ENCODE assay signal across 21 cellular contexts in genomic region chr6:39430446-39430845, GRCh38.
DNase-seq lines count a peak whose midpoint lies in the region; ATAC-seq and TF ChIP-seq lines count a peak whose summit lies in the region.
"Had no signal": no experiment of that assay in that cellular context is flagged by ENCODE, and none has a peak within 500 bp of the region (broad histone marks: within the 10 kb centered on the region; RNA-seq: fewer than 3 reads in every experiment).

No MANE protein-coding gene starts in this region.

- ATAC-seq in HG02938 (IDR thresholded peaks at IDR 0.05; ENCODE audit: unreplicated experiment) = no peak
- no peak for ATAC-seq in HG02981 (IDR thresholded peaks at IDR 0.05; ENCODE audit: unreplicated experiment)
- ATAC-seq: activated CD8-positive, alpha-beta memory T cell treated with anti-CD3 and anti-CD28 coated beads, Interleukin-2, amount 10 ng/mL, durations not matched to agents 7 days and 5 days; activated T-cell treated with anti-CD3 and anti-CD28 coated beads, Interleukin-2, amount 50 U/mL, for 72 hours had no signal

- H3K4me3 ChIP-seq in SK-N-MC (no peak overlapping the region; the same call in 1 of the 2 replicates), esophagus muscularis mucosa (no peak overlapping the region), suprapubic skin (no peak overlapping the region), esophagus squamous epithelium (no peak overlapping the region)
- H3K4me3 ChIP-seq: GM12878, MG63 had no signal

- TF ChIP-seq EP300 in esophagus muscularis mucosa (IDR thresholded peaks at IDR 0.05) = no peak
- no peak for TF ChIP-seq EP300 in suprapubic skin (IDR thresholded peaks at IDR 0.05)

- H3K4me1 ChIP-seq in esophagus muscularis mucosa = peaks cover 4 to 37% (median 30%) of the 10 kb centered on the region in 4 donors
- peaks cover 36% of the 10 kb centered on the region for H3K4me1 ChIP-seq in suprapubic skin
- peaks cover 8 to 30% (median 14%) of the 10 kb centered on the region in 3 donors for H3K4me1 ChIP-seq in esophagus squamous epithelium

- H3K9me3 ChIP-seq in SK-N-MC (ENCODE audit: low read depth, low read length) (no peaks in the 10 kb centered on the region), esophagus muscularis mucosa (no peaks in the 10 kb centered on the region), suprapubic skin (no peaks in the 10 kb centered on the region), esophagus squamous epithelium (no peaks in the 10 kb centered on the region)
- H3K9me3 ChIP-seq: MG63 had no signal

- H3K9me3 Mint-ChIP-seq in osteocyte (ENCODE audit: unreplicated experiment) = peaks cover 3% of the 10 kb centered on the region
- H3K9me3 Mint-ChIP-seq: activated naive CD4-positive, alpha-beta T cell treated with anti-CD3 and anti-CD28 coated beads for 36 hours; activated T-cell treated with anti-CD3 and anti-CD28 coated beads, Interleukin-2, amount 50 U/mL, for 72 hours; dendritic cell treated with granulocyte-macrophage colony-stimulating factor and Interleukin-4, amounts not matched to agents 40 ng/mL and 50 ng/mL, for 4 days had no signal

- no peaks in the 10 kb centered on the region for H3K27me3 Mint-ChIP-seq in osteocyte (ENCODE audit: unreplicated experiment)

- peak overlapping the region; percentile 72 for H3K27ac Mint-ChIP-seq in osteocyte (ENCODE audit: unreplicated experiment)
- H3K27ac Mint-ChIP-seq: activated CD8-positive, alpha-beta memory T cell treated with anti-CD3 and anti-CD28 coated beads, Interleukin-2, amount 10 ng/mL, durations not matched to agents 7 days and 5 days; activated naive CD4-positive, alpha-beta T cell treated with anti-CD3 and anti-CD28 coated beads for 36 hours; activated T-cell treated with anti-CD3 and anti-CD28 coated beads, Interleukin-2, amount 50 U/mL, for 72 hours; CD14-positive monocyte; dendritic cell treated with granulocyte-macrophage colony-stimulating factor and Interleukin-4, amounts not matched to agents 40 ng/mL and 50 ng/mL, for 4 days; IgD-negative memory B cell; WTC11 had no signal

- intact Hi-C loops in esophagus muscularis mucosa (cut with DNase I) (no loop called here), esophagus squamous epithelium (cut with DNase I) (no loop called here)

- H3K36me3 ChIP-seq in SK-N-MC (ENCODE audit: insufficient read depth, low read length) (no peaks in the 10 kb centered on the region), esophagus muscularis mucosa (no peaks in the 10 kb centered on the region), suprapubic skin (no peaks in the 10 kb centered on the region), esophagus squamous epithelium (no peaks in the 10 kb centered on the region)
- H3K36me3 ChIP-seq: MG63 had no signal

- TF ChIP-seq CTCF in esophagus muscularis mucosa (IDR thresholded peaks at IDR 0.05) (no peak), osteocyte (IDR thresholded peaks at IDR 0.05) (no peak), suprapubic skin (IDR thresholded peaks at IDR 0.05) (no peak), esophagus squamous epithelium (IDR thresholded peaks at IDR 0.05) (no peak)

- H3K4me3 Mint-ChIP-seq in osteocyte (ENCODE audit: unreplicated experiment) = no peak overlapping the region
- H3K4me3 Mint-ChIP-seq: activated CD8-positive, alpha-beta memory T cell treated with anti-CD3 and anti-CD28 coated beads, Interleukin-2, amount 10 ng/mL, durations not matched to agents 7 days and 5 days; activated naive CD4-positive, alpha-beta T cell treated with anti-CD3 and anti-CD28 coated beads for 36 hours; activated T-cell treated with anti-CD3 and anti-CD28 coated beads, Interleukin-2, amount 50 U/mL, for 72 hours; CD14-positive monocyte; dendritic cell treated with granulocyte-macrophage colony-stimulating factor and Interleukin-4, amounts not matched to agents 40 ng/mL and 50 ng/mL, for 4 days; IgD-negative memory B cell; neural crest cell; WTC11 had no signal

- H3K36me3 Mint-ChIP-seq in osteocyte (ENCODE audit: unreplicated experiment) = no peaks in the 10 kb centered on the region
- H3K36me3 Mint-ChIP-seq: activated CD8-positive, alpha-beta memory T cell treated with anti-CD3 and anti-CD28 coated beads, Interleukin-2, amount 10 ng/mL, durations not matched to agents 7 days and 5 days; CD14-positive monocyte; WTC11 had no signal

- H3K9ac ChIP-seq in SK-N-MC (ENCODE audit: insufficient read length) = no peak overlapping the region

- DNase-seq in SK-N-MC (ENCODE audit: low read depth, low spot score) = no peak
- DNase-seq in esophagus muscularis mucosa (ENCODE audit: extremely low spot score) = peak; percentile 79
- peak; percentile 3 for DNase-seq in osteocyte (ENCODE audit: extremely low spot score, unreplicated experiment)
- no peak for DNase-seq in suprapubic skin (ENCODE audit: low spot score in 2 of 2)
- DNase-seq in esophagus squamous epithelium (lab: John Stamatoyannopoulos, UW) = no peak
- DNase-seq: activated CD4-positive, alpha-beta T cell treated with anti-CD3 and anti-CD28 coated beads, Interleukin-2, amount 50 U/mL, for 1 hour; activated CD8-positive, alpha-beta memory T cell treated with anti-CD3 and anti-CD28 coated beads, Interleukin-2, amount 10 ng/mL, durations not matched to agents 7 days and 5 days; activated T-cell treated with anti-CD3 and anti-CD28 coated beads, Interleukin-2, amount 50 U/mL, for 72 hours; amniotic stem cell; NCI-H2081 treated with DMSO at 0.1 percent for 48 hours; T-helper 9 cell had no signal

- WGBS in esophagus muscularis mucosa = 67% methylated on average over 1 of the region's 1 CpG
- 82% methylated on average over 1 of the region's 1 CpG for WGBS in suprapubic skin
- WGBS in esophagus squamous epithelium, 2 donors = 82 to 91% methylated on average over 1 of the region's 1 CpG

- peak overlapping the region; percentile 82 for H3K27ac ChIP-seq in SK-N-MC
- peak overlapping the region; percentile 32 to 57 (median 54) for H3K27ac ChIP-seq in esophagus muscularis mucosa (replicated peaks in 1 of 4)
- peak overlapping the region; percentile 62 for H3K27ac ChIP-seq in suprapubic skin
- H3K27ac ChIP-seq in esophagus squamous epithelium = peak overlapping the region in 2 of 4 donors; percentile 11 to 47

- H3K27me3 ChIP-seq in esophagus muscularis mucosa (no peaks in the 10 kb centered on the region), suprapubic skin (no peaks in the 10 kb centered on the region), esophagus squamous epithelium (no peaks in the 10 kb centered on the region)
- H3K27me3 ChIP-seq: MG63 had no signal

- peaks cover 49% of the 10 kb centered on the region for H3K4me1 Mint-ChIP-seq in osteocyte (ENCODE audit: unreplicated experiment)

- TF ChIP-seq POLR2A in esophagus muscularis mucosa (IDR thresholded peaks at IDR 0.05; ENCODE audit: low read depth) (no peak), suprapubic skin (IDR thresholded peaks at IDR 0.05) (no peak), esophagus squamous epithelium (IDR thresholded peaks at IDR 0.05) (no peak)

Comparison
In these comparisons a context has a peak if more than half of its experiments do, and no peak if none do; other contexts are left out.
1. DNase-seq: peak in esophagus muscularis mucosa (single experiment) and osteocyte (single experiment); none in SK-N-MC (single experiment), suprapubic skin (0 of 2) and esophagus squamous epithelium (single experiment).